ENCODE assay signal across 1 cellular context in the genomic region with DNA sequence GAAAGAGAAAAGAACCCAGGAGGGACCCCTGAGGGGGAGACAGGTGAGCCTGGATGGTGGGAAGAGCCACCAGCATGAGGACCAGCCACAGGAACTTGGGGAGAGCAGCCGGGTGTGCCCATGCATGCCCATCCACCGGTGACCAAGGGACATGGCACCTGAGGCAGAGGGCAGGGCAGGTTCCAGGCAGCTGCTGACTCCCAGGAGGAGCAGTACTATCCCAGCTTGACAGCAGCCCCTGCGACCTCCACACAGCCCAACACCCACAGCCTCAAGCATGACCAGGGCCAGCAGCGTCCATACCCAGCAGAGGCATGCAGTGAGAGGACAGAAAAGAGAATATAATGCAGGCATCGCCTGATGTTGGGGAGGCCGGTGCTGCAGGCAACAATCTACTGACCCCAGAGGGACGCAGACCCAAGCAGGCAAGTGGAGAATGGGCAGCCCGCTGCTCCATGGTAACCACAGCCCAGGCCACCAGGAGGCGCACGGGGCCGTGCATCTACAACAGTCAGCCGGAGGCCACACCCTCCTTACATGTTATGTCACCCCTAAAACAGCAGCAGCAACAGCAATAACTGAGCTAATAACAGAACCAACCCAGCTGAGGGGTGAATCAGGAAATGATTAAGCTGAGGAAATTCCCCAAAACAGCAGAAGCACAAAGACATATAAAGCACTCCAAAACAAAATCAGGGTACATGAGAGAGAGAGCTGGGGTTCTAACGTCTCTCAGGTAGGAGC.
TF ChIP-seq lines count a peak whose summit lies in the region.

No MANE protein-coding gene starts in this region.

TF ChIP-seq in HepG2, 621 proteins besides CTCF, POLR2A, EP300 and RAD21 (continued from another document and continues in another):
- TF ChIP-seq, protein P1, sequence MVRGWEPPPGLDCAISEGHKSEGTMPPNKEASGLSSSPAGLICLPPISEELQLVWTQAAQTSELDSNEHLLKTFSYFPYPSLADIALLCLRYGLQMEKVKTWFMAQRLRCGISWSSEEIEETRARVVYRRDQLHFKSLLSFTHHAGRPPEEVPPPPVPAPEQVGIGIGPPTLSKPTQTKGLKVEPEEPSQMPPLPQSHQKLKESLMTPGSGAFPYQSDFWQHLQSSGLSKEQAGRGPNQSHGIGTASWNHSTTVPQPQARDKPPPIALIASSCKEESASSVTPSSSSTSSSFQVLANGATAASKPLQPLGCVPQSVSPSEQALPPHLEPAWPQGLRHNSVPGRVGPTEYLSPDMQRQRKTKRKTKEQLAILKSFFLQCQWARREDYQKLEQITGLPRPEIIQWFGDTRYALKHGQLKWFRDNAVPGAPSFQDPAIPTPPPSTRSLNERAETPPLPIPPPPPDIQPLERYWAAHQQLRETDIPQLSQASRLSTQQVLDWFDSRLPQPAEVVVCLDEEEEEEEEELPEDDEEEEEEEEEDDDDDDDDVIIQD (CRISPR knock-in tag; IDR thresholded peaks at IDR 0.05; ENCODE audit: low read depth) = 0 out of 2 replicates have a peak, but pooled peaks have one; percentile 37
- no peak for TF ChIP-seq NR2F6 (IDR thresholded peaks at IDR 0.05)
- no peak for TF ChIP-seq NR2F6 (CRISPR knock-in tag; IDR thresholded peaks at IDR 0.05)
- no peak for TF ChIP-seq ZNF615 (CRISPR knock-in tag; IDR thresholded peaks at IDR 0.05; ENCODE audit: borderline replicate concordance)
- TF ChIP-seq ZNF274 (CRISPR knock-in tag; IDR thresholded peaks at IDR 0.05) = no peak
- TF ChIP-seq HNF4A (CRISPR knock-in tag; IDR thresholded peaks at IDR 0.05) = no peak
- TF ChIP-seq ZNF414 (CRISPR knock-in tag; IDR thresholded peaks at IDR 0.05) = no peak
- TF ChIP-seq ERF (CRISPR knock-in tag; IDR thresholded peaks at IDR 0.05) = peak; percentile 33; the same call in 1 of the 2 replicates
- no peak for TF ChIP-seq SIN3A (IDR thresholded peaks at IDR 0.05; ENCODE audit: borderline replicate concordance, low read depth, low read length)
- peak; percentile 63 for TF ChIP-seq THAP11 (CRISPR knock-in tag; IDR thresholded peaks at IDR 0.05)
- TF ChIP-seq CBX5 (CRISPR knock-in tag; IDR thresholded peaks at IDR 0.05; ENCODE audit: borderline replicate concordance) = peak; percentile 33; the same call in 1 of the 2 replicates
- TF ChIP-seq SMAD3 (CRISPR knock-in tag; IDR thresholded peaks at IDR 0.05) = peak; percentile 38; the same call in 1 of the 2 replicates
- TF ChIP-seq FOXO1 (CRISPR knock-in tag; IDR thresholded peaks at IDR 0.05) = peak; percentile 71
- no peak for TF ChIP-seq ZBTB34 (CRISPR knock-in tag; IDR thresholded peaks at IDR 0.05)
- no peak for TF ChIP-seq ATF7 (IDR thresholded peaks at IDR 0.05)
- TF ChIP-seq ATF7 (CRISPR knock-in tag; IDR thresholded peaks at IDR 0.05) = no peak
- no peak for TF ChIP-seq RERE (CRISPR knock-in tag; IDR thresholded peaks at IDR 0.05; ENCODE audit: low read depth)
- no peak for TF ChIP-seq ZUFSP (CRISPR knock-in tag; IDR thresholded peaks at IDR 0.05; ENCODE audit: borderline replicate concordance)
- TF ChIP-seq, protein P2, sequence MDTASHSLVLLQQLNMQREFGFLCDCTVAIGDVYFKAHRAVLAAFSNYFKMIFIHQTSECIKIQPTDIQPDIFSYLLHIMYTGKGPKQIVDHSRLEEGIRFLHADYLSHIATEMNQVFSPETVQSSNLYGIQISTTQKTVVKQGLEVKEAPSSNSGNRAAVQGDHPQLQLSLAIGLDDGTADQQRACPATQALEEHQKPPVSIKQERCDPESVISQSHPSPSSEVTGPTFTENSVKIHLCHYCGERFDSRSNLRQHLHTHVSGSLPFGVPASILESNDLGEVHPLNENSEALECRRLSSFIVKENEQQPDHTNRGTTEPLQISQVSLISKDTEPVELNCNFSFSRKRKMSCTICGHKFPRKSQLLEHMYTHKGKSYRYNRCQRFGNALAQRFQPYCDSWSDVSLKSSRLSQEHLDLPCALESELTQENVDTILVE (CRISPR knock-in tag; IDR thresholded peaks at IDR 0.05) = 0 out of 2 replicates have a peak, but pooled peaks have one; percentile 36
- TF ChIP-seq ZNF362 (CRISPR knock-in tag; IDR thresholded peaks at IDR 0.05; ENCODE audit: borderline replicate concordance) = no peak
- peak; percentile 38; the same call in 1 of the 2 replicates for TF ChIP-seq ELF3 (CRISPR knock-in tag; IDR thresholded peaks at IDR 0.05)
- 0 out of 2 replicates have a peak, but pooled peaks have one; percentile 30 for TF ChIP-seq KMT2A (CRISPR knock-in tag; IDR thresholded peaks at IDR 0.05)
- no peak for TF ChIP-seq MTA1 (CRISPR knock-in tag; IDR thresholded peaks at IDR 0.05; ENCODE audit: borderline replicate concordance)
- TF ChIP-seq PRPF4 (IDR thresholded peaks at IDR 0.05; ENCODE audit: low read depth, low read length, poor library complexity, severe bottlenecking) = no peak
- no peak for TF ChIP-seq RBAK (CRISPR knock-in tag; IDR thresholded peaks at IDR 0.05)
- no peak for TF ChIP-seq SMARCC2 (IDR thresholded peaks at IDR 0.05)
- 0 out of 2 replicates have a peak, but pooled peaks have one; percentile 76 for TF ChIP-seq ZNF619 (CRISPR knock-in tag; IDR thresholded peaks at IDR 0.05)
- TF ChIP-seq ZNF446 (CRISPR knock-in tag; IDR thresholded peaks at IDR 0.05) = no peak
- no peak for TF ChIP-seq SMARCE1 (IDR thresholded peaks at IDR 0.05; ENCODE audit: borderline replicate concordance)
- TF ChIP-seq MIER3 (CRISPR knock-in tag; IDR thresholded peaks at IDR 0.05; ENCODE audit: borderline replicate concordance) = 0 out of 2 replicates have a peak, but pooled peaks have one; percentile 22
- TF ChIP-seq ATF2 (CRISPR knock-in tag; IDR thresholded peaks at IDR 0.05) = peak; percentile 73; the same call in 1 of the 2 replicates
- no peak; the same call in 1 of the 2 replicates for TF ChIP-seq RFXAP (CRISPR knock-in tag; IDR thresholded peaks at IDR 0.05; ENCODE audit: borderline replicate concordance)
- no peak for TF ChIP-seq ARID3A (IDR thresholded peaks at IDR 0.05; ENCODE audit: low read depth, low read length)
- TF ChIP-seq SRSF1 (optimal IDR thresholded peaks at IDR 0.05; ENCODE audit: low read depth, low read length) = no peak
- TF ChIP-seq ZNF580 (CRISPR knock-in tag; IDR thresholded peaks at IDR 0.05; ENCODE audit: borderline replicate concordance, low read depth) = peak; percentile 37; the same call in 1 of the 2 replicates
- no peak for TF ChIP-seq TCF7 (IDR thresholded peaks at IDR 0.05; ENCODE audit: low read depth)
- 0 out of 2 replicates have a peak, but pooled peaks have one; percentile 40 for TF ChIP-seq LCORL (IDR thresholded peaks at IDR 0.05)
- TF ChIP-seq LCORL (CRISPR knock-in tag; IDR thresholded peaks at IDR 0.05) = no peak
- TF ChIP-seq SP4 (CRISPR knock-in tag; IDR thresholded peaks at IDR 0.05) = no peak
- TF ChIP-seq PHF8 (CRISPR knock-in tag; IDR thresholded peaks at IDR 0.05) = no peak
- TF ChIP-seq, protein P3, sequence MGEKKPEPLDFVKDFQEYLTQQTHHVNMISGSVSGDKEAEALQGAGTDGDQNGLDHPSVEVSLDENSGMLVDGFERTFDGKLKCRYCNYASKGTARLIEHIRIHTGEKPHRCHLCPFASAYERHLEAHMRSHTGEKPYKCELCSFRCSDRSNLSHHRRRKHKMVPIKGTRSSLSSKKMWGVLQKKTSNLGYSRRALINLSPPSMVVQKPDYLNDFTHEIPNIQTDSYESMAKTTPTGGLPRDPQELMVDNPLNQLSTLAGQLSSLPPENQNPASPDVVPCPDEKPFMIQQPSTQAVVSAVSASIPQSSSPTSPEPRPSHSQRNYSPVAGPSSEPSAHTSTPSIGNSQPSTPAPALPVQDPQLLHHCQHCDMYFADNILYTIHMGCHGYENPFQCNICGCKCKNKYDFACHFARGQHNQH (CRISPR knock-in tag; IDR thresholded peaks at IDR 0.05) = peak; percentile 70; the same call in 1 of the 2 replicates
